14 cellular contexts compared by ENCODE assay signal in genomic region chr14:105161964-105162363, GRCh38.
"Had no signal": no experiment of that assay in that cellular context is flagged by ENCODE, and none has a peak within 500 bp of the region (broad histone marks: within the 10 kb centered on the region; RNA-seq: fewer than 3 reads in every experiment).

No MANE protein-coding gene starts in this region.

- H3K27me3 ChIP-seq: gastrocnemius medialis, right atrium auricular region had no signal

- H3K4me3 ChIP-seq: esophagus muscularis mucosa, gastrocnemius medialis, left lung, lower lobe of right lung, right atrium auricular region, sigmoid colon had no signal

- DNase-seq: gastrocnemius medialis; immature natural killer cell; left lung; lower lobe of right lung; midbrain; sigmoid colon; stimulated activated CD4-positive, alpha-beta T cell treated with anti-CD3 and anti-CD28 coated beads, Interleukin-12 subunit alpha, Interleukin-12 subunit beta, amount 100 ng/mL, for 4 hours; stimulated activated naive CD4-positive, alpha-beta T cell treated with Interleukin-2 at 50 U/mL for 16 hours had no signal

- H3K9me3 ChIP-seq: esophagus muscularis mucosa, gastrocnemius medialis, left lung, lower lobe of right lung, neutrophil, right atrium auricular region, sigmoid colon had no signal

- H3K27ac ChIP-seq: epithelial cell of prostate, esophagus muscularis mucosa, left lung, lower lobe of right lung, neutrophil, right atrium auricular region, sigmoid colon had no signal

- FAIRE-seq: keratinocyte, small intestine had no signal

- H3K36me3 ChIP-seq: gastrocnemius medialis, left lung, lower lobe of right lung, neutrophil, right atrium auricular region, sigmoid colon had no signal
